In genomic region chr6:157563611-157564284, GRCh38 we compare ENCODE assay signal across 12 cellular contexts.
A peak's percentile ranks its signal among the peaks of the same experiment; 100 is the strongest.
DNase-seq lines count a peak whose midpoint lies in the region; ATAC-seq and TF ChIP-seq lines count a peak whose summit lies in the region.
"Had no signal": no experiment of that assay in that cellular context is flagged by ENCODE, and none has a peak within 500 bp of the region (broad histone marks: within the 10 kb centered on the region; RNA-seq: fewer than 3 reads in every experiment).

No MANE protein-coding gene starts in this region.

- no peak overlapping the region for H3K27ac Mint-ChIP-seq in activated CD8-positive, alpha-beta T cell treated with anti-CD3 and anti-CD28 coated beads for 36 hours
- H3K27ac Mint-ChIP-seq in Caco-2 (ENCODE audit: unreplicated experiment), result no peak overlapping the region
- H3K27ac Mint-ChIP-seq: HFFc6 had no signal

- H3K4me3 ChIP-seq in Caco-2 (ENCODE audit: low read depth, low read length), result no peak overlapping the region

- no TSS peak for BruUV-seq in Caco-2 (replicated peaks; lab: Mats Ljungman, UMichigan)

- POLR2A ChIA-PET in activated CD8-positive, alpha-beta T cell treated with anti-CD3 and anti-CD28 coated beads for 36 hours (lab: Charles Lee), result no interaction called here
- POLR2A ChIA-PET in Caco-2 (lab: Charles Lee), result no interaction called here

- no peak for TF ChIP-seq CTCF in activated CD8-positive, alpha-beta T cell treated with anti-CD3 and anti-CD28 coated beads for 36 hours (IDR thresholded peaks at IDR 0.05)
- no peak for TF ChIP-seq CTCF in Caco-2 (IDR thresholded peaks at IDR 0.05; ENCODE audit: insufficient read depth in 1 of 2, low read depth in 1 of 2, low read length in 1 of 2, severe bottlenecking in 1 of 2, unreplicated experiment in 1 of 2)

- peaks cover 5% of the 10 kb centered on the region for H3K9me3 Mint-ChIP-seq in activated CD8-positive, alpha-beta T cell treated with anti-CD3 and anti-CD28 coated beads for 36 hours
- no peaks in the 10 kb centered on the region for H3K9me3 Mint-ChIP-seq in Caco-2 (ENCODE audit: unreplicated experiment)
- H3K9me3 Mint-ChIP-seq: HFFc6 had no signal

- intact Hi-C loops in activated CD8-positive, alpha-beta T cell treated with anti-CD3 and anti-CD28 coated beads for 36 hours (cut with micrococcal nuclease), result loop anchor here (10.0 kb wide), 1 partner anchor 99 kb away; no protein-coding TSS in a partner anchor
- intact Hi-C loops in Caco-2 (cut with micrococcal nuclease; ENCODE audit: unreplicated experiment), result no loop called here

- no peaks in the 10 kb centered on the region for H3K36me3 ChIP-seq in Caco-2 (ENCODE audit: control insufficient read depth, insufficient read depth, low read length)

- no peaks in the 10 kb centered on the region for H3K27me3 ChIP-seq in Caco-2 (replicated peaks; ENCODE audit: control insufficient read depth, insufficient read depth, low read length)

- H3K4me3 Mint-ChIP-seq in activated CD8-positive, alpha-beta T cell treated with anti-CD3 and anti-CD28 coated beads for 36 hours, result no peak overlapping the region
- H3K4me3 Mint-ChIP-seq in Caco-2 (ENCODE audit: unreplicated experiment), result no peak overlapping the region
- H3K4me3 Mint-ChIP-seq: CD14-positive monocyte, HFFc6 had no signal

- peaks cover 4% of the 10 kb centered on the region; the same call in 1 of the 2 replicates for H3K9me3 ChIP-seq in Caco-2

- H3K4me1 Mint-ChIP-seq in activated CD8-positive, alpha-beta T cell treated with anti-CD3 and anti-CD28 coated beads for 36 hours (ENCODE audit: low read depth), result peaks cover 41% of the 10 kb centered on the region
- peaks cover 2% of the 10 kb centered on the region for H3K4me1 Mint-ChIP-seq in Caco-2 (ENCODE audit: low read depth, unreplicated experiment)

- ATAC-seq in GM19328 (IDR thresholded peaks at IDR 0.05; ENCODE audit: unreplicated experiment) (peak; percentile 36), HG02981 (IDR thresholded peaks at IDR 0.05; ENCODE audit: unreplicated experiment) (peak; percentile 62)
- peak; percentile 94 for ATAC-seq in activated CD8-positive, alpha-beta T cell treated with anti-CD3 and anti-CD28 coated beads for 36 hours

- CTCF ChIA-PET in activated CD8-positive, alpha-beta T cell treated with anti-CD3 and anti-CD28 coated beads for 36 hours (lab: Charles Lee), result no interaction called here
- CTCF ChIA-PET in Caco-2 (lab: Charles Lee), result no interaction called here

- H3K4me1 ChIP-seq in Caco-2, result no peaks in the 10 kb centered on the region

- peaks cover 2% of the 10 kb centered on the region for H3K36me3 Mint-ChIP-seq in activated CD8-positive, alpha-beta T cell treated with anti-CD3 and anti-CD28 coated beads for 36 hours (ENCODE audit: low read depth)
- H3K36me3 Mint-ChIP-seq in Caco-2 (ENCODE audit: insufficient read depth, unreplicated experiment), result peaks cover under 1% of the 10 kb centered on the region

- DNase-seq in EH (ENCODE audit: low read depth) (peak; percentile 6), NCI-H2227 treated with DMSO at 0.1 percent for 48 hours (lab: John Stamatoyannopoulos, UW) (no peak), Caco-2 (no peak), NCI-H146 treated with DMSO at 0.1 percent for 48 hours (lab: John Stamatoyannopoulos, UW; ENCODE audit: unreplicated experiment) (no peak), cerebellar cortex (ENCODE audit: low spot score) (no peak)
- DNase-seq in activated CD8-positive, alpha-beta T cell treated with anti-CD3 and anti-CD28 coated beads for 36 hours, result peak; percentile 53
- DNase-seq: HFFc6; NCI-H774; stimulated activated CD4-positive, alpha-beta T cell treated with anti-CD3 and anti-CD28 coated beads, Interleukin-4, amount 100 ng/mL, for 4 hours had no signal

- no peaks in the 10 kb centered on the region for H3K27me3 Mint-ChIP-seq in activated CD8-positive, alpha-beta T cell treated with anti-CD3 and anti-CD28 coated beads for 36 hours
- no peaks in the 10 kb centered on the region for H3K27me3 Mint-ChIP-seq in Caco-2 (ENCODE audit: insufficient read depth, unreplicated experiment)

Comparison
In these comparisons a context has a peak if more than half of its experiments do, and no peak if none do; other contexts are left out.
1. DNase-seq: peak in EH (single experiment) and activated CD8-positive, alpha-beta T cell treated with anti-CD3 and anti-CD28 coated beads for 36 hours (single experiment); none in NCI-H2227 treated with DMSO at 0.1 percent for 48 hours (single experiment), Caco-2 (0 of 2), NCI-H146 treated with DMSO at 0.1 percent for 48 hours (single experiment) and cerebellar cortex (single experiment).
2. ATAC-seq: peak in every context shown above with its lines; median percentile 94 in activated CD8-positive, alpha-beta T cell treated with anti-CD3 and anti-CD28 coated beads for 36 hours; 62 in HG02981; 36 in GM19328.